13 cellular contexts compared by ENCODE assay signal in the genomic region with DNA sequence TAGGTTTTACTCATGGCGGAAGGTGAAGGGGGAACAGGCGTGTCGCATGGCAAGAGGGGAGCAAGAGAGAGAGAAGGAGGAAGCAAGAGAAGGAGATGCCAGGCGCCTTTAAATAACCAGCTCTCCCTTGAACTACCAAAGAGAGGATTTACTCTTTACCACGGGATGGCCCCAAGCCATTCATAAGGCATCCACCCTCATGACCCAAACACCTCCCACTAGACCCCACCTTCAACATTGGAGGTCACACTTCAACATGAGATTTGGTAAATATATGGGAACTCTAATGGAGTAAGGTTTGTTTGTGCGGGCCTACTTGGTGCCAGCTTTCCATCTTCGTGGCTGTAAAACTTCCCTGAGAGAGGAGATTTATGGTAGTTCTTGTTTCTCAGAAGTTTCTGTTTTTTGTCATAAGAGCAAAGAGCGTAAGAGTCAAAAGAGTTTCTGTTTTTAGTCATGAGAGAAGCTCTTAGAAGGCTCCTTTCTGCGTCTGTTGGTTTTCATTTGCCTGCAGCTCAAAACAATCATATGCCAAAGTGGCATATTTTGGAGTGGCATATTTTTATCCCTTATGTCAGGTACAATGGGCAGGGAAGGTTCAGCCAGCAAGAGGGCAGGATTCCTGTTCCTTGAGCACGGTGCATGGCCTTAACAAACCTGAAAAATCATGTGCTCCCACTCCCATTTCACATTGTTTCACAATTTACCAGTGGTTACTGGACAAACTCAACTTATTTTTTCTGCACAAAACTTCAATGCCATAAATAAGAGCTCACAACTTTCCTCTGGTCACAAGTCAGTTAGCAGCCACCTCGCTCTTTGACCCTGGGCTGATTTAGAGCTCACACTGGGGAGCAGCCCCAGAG. TPM values are rescaled to one million over a fixed set of nuclear protein-coding genes. Genes with fewer than 3 reads are reported as not detected.
A peak's percentile ranks its signal among the peaks of the same experiment; 100 is the strongest.
DNase-seq lines count a peak whose midpoint lies in the region; ATAC-seq, FAIRE-seq and TF ChIP-seq lines count a peak whose summit lies in the region.
"Had no signal": no experiment of that assay in that cellular context is flagged by ENCODE, and none has a peak within 500 bp of the region (broad histone marks: within the 10 kb centered on the region; RNA-seq: fewer than 3 reads in every experiment).

No MANE protein-coding gene starts in this region.

- H3K9me3 ChIP-seq in T-helper 17 cell (ENCODE audit: control insufficient read depth, low read length, poor library complexity, severe bottlenecking) (no peaks in the 10 kb centered on the region), kidney (ENCODE audit: control insufficient read depth in 1 of 2, low read length in 2 of 2) (no peaks in the 10 kb centered on the region), BE2C (no peaks in the 10 kb centered on the region)

- intact Hi-C loops in activated CD4-positive, alpha-beta T cell treated with anti-CD3 and anti-CD28 coated beads for 36 hours (cut with DNase I, micrococcal nuclease): loop anchor here (1.0 to 5.0 kb wide), 4 partner anchors 10 to 42 kb away; a partner anchor contains a TSS
- intact Hi-C loops in kidney (cut with DNase I): no loop called here

- H3K4me1 ChIP-seq in kidney (ENCODE audit: control insufficient read depth in 1 of 2, insufficient read depth in 1 of 2, low read depth in 1 of 2, low read length in 2 of 2) (peaks cover 15 to 28% of the 10 kb centered on the region in 2 donors), BE2C (no peaks in the 10 kb centered on the region; the same call in 1 of the 2 replicates)

- H3K4me3 ChIP-seq in kidney (ENCODE audit: low read length in 2 of 2) (no peak overlapping the region), BE2C (ENCODE audit: low read depth, low read length) (no peak overlapping the region)

- peak overlapping the region; percentile 25 to 53 for H3K27ac ChIP-seq in kidney (ENCODE audit: low read depth in 2 of 2, low read length in 2 of 2)

- peak overlapping the region; percentile 96 for H3K27ac Mint-ChIP-seq in activated CD4-positive, alpha-beta T cell treated with anti-CD3 and anti-CD28 coated beads for 36 hours
- H3K27ac Mint-ChIP-seq in T-helper 17 cell: peak overlapping the region; percentile 19
- H3K27ac Mint-ChIP-seq in stimulated activated naive CD8-positive, alpha-beta T cell treated with anti-CD3 and anti-CD28 coated beads, Interleukin-15, amount 100 ng/mL, for 72 hours: peak overlapping the region; percentile 34 to 37

- POLR2A ChIA-PET in activated CD4-positive, alpha-beta T cell treated with anti-CD3 and anti-CD28 coated beads for 36 hours (lab: Charles Lee): interaction anchor here (0.5 to 1.6 kb wide), 7 partner anchors 11 to 393 kb away, joined by 3 to 5 read pairs (median 3); a partner anchor contains a TSS

- H3K36me3 ChIP-seq in kidney (ENCODE audit: control insufficient read depth in 1 of 2, insufficient read depth in 2 of 2, low read length in 2 of 2): peaks cover 0 to 9% of the 10 kb centered on the region in 2 donors
- H3K36me3 ChIP-seq in BE2C: 0 out of 2 replicates have a peak, but pooled peaks cover 4% of the 10 kb centered on the region

- no peak for TF ChIP-seq CTCF in kidney (IDR thresholded peaks at IDR 0.05; ENCODE audit: borderline replicate concordance, extremely low read depth, insufficient read depth)
- TF ChIP-seq CTCF in BE2C (IDR thresholded peaks at IDR 0.05; ENCODE audit: low read depth, low read length): no peak

- peaks cover 63% of the 10 kb centered on the region for H3K36me3 Mint-ChIP-seq in activated CD4-positive, alpha-beta T cell treated with anti-CD3 and anti-CD28 coated beads for 36 hours (ENCODE audit: low read depth)
- peaks cover 11% of the 10 kb centered on the region for H3K36me3 Mint-ChIP-seq in T-helper 17 cell (ENCODE audit: low read depth)

- H3K9ac ChIP-seq in kidney (ENCODE audit: low read length in 2 of 2): no peak overlapping the region

- H3K9me3 Mint-ChIP-seq in activated CD4-positive, alpha-beta T cell treated with anti-CD3 and anti-CD28 coated beads for 36 hours (ENCODE audit: low read depth): peaks cover 4% of the 10 kb centered on the region
- H3K9me3 Mint-ChIP-seq in stimulated activated naive CD8-positive, alpha-beta T cell treated with anti-CD3 and anti-CD28 coated beads, Interleukin-15, amount 100 ng/mL, for 72 hours: peaks cover 5 to 8% of the 10 kb centered on the region in 2 donors

- no peak for FAIRE-seq in kidney (lab: Jason Lieb, UNC)

- H3K4me3 Mint-ChIP-seq in activated CD4-positive, alpha-beta T cell treated with anti-CD3 and anti-CD28 coated beads for 36 hours: peak overlapping the region; percentile 36
- H3K4me3 Mint-ChIP-seq in T-helper 17 cell: peak overlapping the region; percentile 71
- peak overlapping the region; percentile 61 to 67 for H3K4me3 Mint-ChIP-seq in stimulated activated naive CD8-positive, alpha-beta T cell treated with anti-CD3 and anti-CD28 coated beads, Interleukin-15, amount 100 ng/mL, for 72 hours

- DNase-seq in activated CD4-positive, alpha-beta T cell treated with anti-CD3 and anti-CD28 coated beads for 36 hours: peak; percentile 35
- DNase-seq in activated CD4-positive, alpha-beta T cell treated with anti-CD3 and anti-CD28 coated beads for 48 hours: no peak
- DNase-seq in T-helper 17 cell (no peak), kidney (no peak), BE2C (no peak), medulla oblongata (ENCODE audit: extremely low spot score) (no peak), dedifferentiated amniotic fluid mesenchymal stem cell (ENCODE audit: extremely low spot score) (no peak)
- DNase-seq in stimulated activated naive CD8-positive, alpha-beta T cell treated with anti-CD3 and anti-CD28 coated beads, Interleukin-15, amount 100 ng/mL, for 72 hours: no peak
- DNase-seq: 8988T, dermis blood vessel endothelial cell, glutamatergic neuron, NCI-H187 treated with DMSO at 0.1 percent for 48 hours had no signal

- no peaks in the 10 kb centered on the region for H3K27me3 Mint-ChIP-seq in activated CD4-positive, alpha-beta T cell treated with anti-CD3 and anti-CD28 coated beads for 36 hours
- no peaks in the 10 kb centered on the region for H3K27me3 Mint-ChIP-seq in T-helper 17 cell
- no peaks in the 10 kb centered on the region for H3K27me3 Mint-ChIP-seq in stimulated activated naive CD8-positive, alpha-beta T cell treated with anti-CD3 and anti-CD28 coated beads, Interleukin-15, amount 100 ng/mL, for 72 hours

- ATAC-seq in activated CD4-positive, alpha-beta T cell treated with anti-CD3 and anti-CD28 coated beads for 36 hours: peak; percentile 71
- no peak for ATAC-seq in T-helper 17 cell
- peak; percentile 74 for ATAC-seq in stimulated activated naive CD8-positive, alpha-beta T cell treated with anti-CD3 and anti-CD28 coated beads, Interleukin-15, amount 100 ng/mL, for 72 hours
- ATAC-seq: HCT116 had no signal

- no peaks in the 10 kb centered on the region for H3K27me3 ChIP-seq in BE2C

- peaks cover 61% of the 10 kb centered on the region for H3K4me1 Mint-ChIP-seq in activated CD4-positive, alpha-beta T cell treated with anti-CD3 and anti-CD28 coated beads for 36 hours
- peaks cover 51% of the 10 kb centered on the region for H3K4me1 Mint-ChIP-seq in T-helper 17 cell
- peaks cover 66% of the 10 kb centered on the region for H3K4me1 Mint-ChIP-seq in stimulated activated naive CD8-positive, alpha-beta T cell treated with anti-CD3 and anti-CD28 coated beads, Interleukin-15, amount 100 ng/mL, for 72 hours

- CTCF ChIA-PET in activated CD4-positive, alpha-beta T cell treated with anti-CD3 and anti-CD28 coated beads for 36 hours (lab: Charles Lee): interaction anchor here (0.6 to 6.2 kb wide), 13 partner anchors 9 to 379 kb away, joined by 3 to 54 read pairs (median 3); a partner anchor contains a TSS

RNA-seq across cellular contexts. Expression of a gene that starts 12.5 kb away (rescaled TPM):
- 10 to 100 TPM; 72.6 to 75.4 TPM for total RNA-seq in activated CD4-positive, alpha-beta T cell treated with anti-CD3 and anti-CD28 coated beads for 36 hours
- total RNA-seq in T-helper 17 cell: 10 to 100 TPM; 47.6 to 52.6 TPM
- 82.9 TPM for total RNA-seq in kidney
- 19.6 TPM for polyA plus RNA-seq in kidney (ENCODE audit: insufficient read depth, low read depth, low replicate concordance)
- 54.6 TPM for polyA plus RNA-seq in BE2C (2012; ENCODE audit: insufficient read depth, insufficient read length, low read depth)

RNA-seq across cellular contexts. Expression of a gene that starts 14.9 kb away (rescaled TPM):
- 1 to 10 TPM; 6.3 to 7.1 TPM for total RNA-seq in activated CD4-positive, alpha-beta T cell treated with anti-CD3 and anti-CD28 coated beads for 36 hours
- total RNA-seq in T-helper 17 cell (1 to 10 TPM; 3.7 to 5.6 TPM), kidney (22.2 TPM)
- 15.0 TPM for polyA plus RNA-seq in kidney (ENCODE audit: insufficient read depth, low read depth, low replicate concordance)
- polyA plus RNA-seq in BE2C (2012; ENCODE audit: insufficient read depth, insufficient read length, low read depth): 41.5 TPM

Comparison
In these comparisons a context has a peak if more than half of its experiments do, and no peak if none do; other contexts are left out.
1. H3K27ac Mint-ChIP-seq: peak in every context shown above with its lines; median percentile 96 in activated CD4-positive, alpha-beta T cell treated with anti-CD3 and anti-CD28 coated beads for 36 hours; 36 in stimulated activated naive CD8-positive, alpha-beta T cell treated with anti-CD3 and anti-CD28 coated beads, Interleukin-15, amount 100 ng/mL, for 72 hours; 19 in T-helper 17 cell.